1 cellular context compared by ENCODE assay signal in the genomic region with DNA sequence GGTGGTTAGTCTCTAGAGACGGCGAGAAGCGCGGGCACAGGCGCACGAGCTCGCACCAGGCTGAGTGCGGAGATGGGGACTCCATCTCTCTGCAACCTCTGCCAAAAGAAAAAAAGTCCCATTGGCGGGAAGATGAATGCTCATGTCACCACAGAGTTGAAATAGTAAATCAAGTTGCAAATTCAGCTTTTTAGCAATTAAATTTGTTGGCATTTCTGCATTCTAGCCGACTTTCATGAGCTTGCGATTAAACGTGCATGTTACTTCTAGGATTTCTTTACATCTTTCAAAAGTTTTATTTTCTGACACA.
TF ChIP-seq lines count a peak whose summit lies in the region.

No MANE protein-coding gene starts in this region.

TF ChIP-seq in GM12878, 131 proteins besides CTCF, POLR2A, EP300 and RAD21:
- no peak for TF ChIP-seq NKRF (conservative IDR thresholded peaks at IDR 0.05)
- TF ChIP-seq, protein P1, sequence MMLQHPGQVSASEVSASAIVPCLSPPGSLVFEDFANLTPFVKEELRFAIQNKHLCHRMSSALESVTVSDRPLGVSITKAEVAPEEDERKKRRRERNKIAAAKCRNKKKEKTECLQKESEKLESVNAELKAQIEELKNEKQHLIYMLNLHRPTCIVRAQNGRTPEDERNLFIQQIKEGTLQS (IDR thresholded peaks at IDR 0.05; ENCODE audit: borderline replicate concordance, extremely low read depth, low read depth, low read length), result no peak
- no peak for TF ChIP-seq ATF7 (IDR thresholded peaks at IDR 0.05; ENCODE audit: low read depth)
- no peak for TF ChIP-seq CHD1 (IDR thresholded peaks at IDR 0.05; ENCODE audit: low read depth, low read length)
- no peak for TF ChIP-seq CBFB (IDR thresholded peaks at IDR 0.05; ENCODE audit: low read depth)
- TF ChIP-seq BCL3 (IDR thresholded peaks at IDR 0.05; ENCODE audit: borderline replicate concordance, insufficient read depth, low read depth, low read length, poor library complexity, severe bottlenecking), result peak; percentile 4
- no peak for TF ChIP-seq ZSCAN29 (IDR thresholded peaks at IDR 0.05)
- TF ChIP-seq IKZF1 (conservative IDR thresholded peaks at IDR 0.05), result no peak
- no peak for TF ChIP-seq ATF2 (IDR thresholded peaks at IDR 0.05; ENCODE audit: low read length)
- no peak for TF ChIP-seq EED (IDR thresholded peaks at IDR 0.05; ENCODE audit: low read depth)
- no peak for TF ChIP-seq GABPA (IDR thresholded peaks at IDR 0.05; ENCODE audit: low read depth)
- TF ChIP-seq, protein P2, sequence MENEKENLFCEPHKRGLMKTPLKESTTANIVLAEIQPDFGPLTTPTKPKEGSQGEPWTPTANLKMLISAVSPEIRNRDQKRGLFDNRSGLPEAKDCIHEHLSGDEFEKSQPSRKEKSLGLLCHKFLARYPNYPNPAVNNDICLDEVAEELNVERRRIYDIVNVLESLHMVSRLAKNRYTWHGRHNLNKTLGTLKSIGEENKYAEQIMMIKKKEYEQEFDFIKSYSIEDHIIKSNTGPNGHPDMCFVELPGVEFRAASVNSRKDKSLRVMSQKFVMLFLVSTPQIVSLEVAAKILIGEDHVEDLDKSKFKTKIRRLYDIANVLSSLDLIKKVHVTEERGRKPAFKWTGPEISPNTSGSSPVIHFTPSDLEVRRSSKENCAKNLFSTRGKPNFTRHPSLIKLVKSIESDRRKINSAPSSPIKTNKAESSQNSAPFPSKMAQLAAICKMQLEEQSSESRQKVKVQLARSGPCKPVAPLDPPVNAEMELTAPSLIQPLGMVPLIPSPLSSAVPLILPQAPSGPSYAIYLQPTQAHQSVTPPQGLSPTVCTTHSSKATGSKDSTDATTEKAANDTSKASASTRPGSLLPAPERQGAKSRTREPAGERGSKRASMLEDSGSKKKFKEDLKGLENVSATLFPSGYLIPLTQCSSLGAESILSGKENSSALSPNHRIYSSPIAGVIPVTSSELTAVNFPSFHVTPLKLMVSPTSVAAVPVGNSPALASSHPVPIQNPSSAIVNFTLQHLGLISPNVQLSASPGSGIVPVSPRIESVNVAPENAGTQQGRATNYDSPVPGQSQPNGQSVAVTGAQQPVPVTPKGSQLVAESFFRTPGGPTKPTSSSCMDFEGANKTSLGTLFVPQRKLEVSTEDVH (IDR thresholded peaks at IDR 0.05; ENCODE audit: low read depth, partially characterized antibody), result no peak
- no peak for TF ChIP-seq RB1 (IDR thresholded peaks at IDR 0.05; ENCODE audit: borderline replicate concordance)
- no peak for TF ChIP-seq RCOR1 (conservative IDR thresholded peaks at IDR 0.05; ENCODE audit: low read depth, low read length)
- TF ChIP-seq SMC3 (IDR thresholded peaks at IDR 0.05; ENCODE audit: borderline replicate concordance, low read length), result no peak
- no peak for TF ChIP-seq ZBTB33 (IDR thresholded peaks at IDR 0.05)
- no peak for TF ChIP-seq ZNF592 (IDR thresholded peaks at IDR 0.05)
- TF ChIP-seq NRF1 (conservative IDR thresholded peaks at IDR 0.05; ENCODE audit: low read depth, low read length), result no peak
- TF ChIP-seq MXI1 (IDR thresholded peaks at IDR 0.05; ENCODE audit: low read depth, low read length), result no peak
- TF ChIP-seq BRCA1 (IDR thresholded peaks at IDR 0.05; ENCODE audit: low read depth, low read length), result no peak
- 0 out of 2 replicates have a peak, but pooled peaks have one; percentile 4 for TF ChIP-seq POLR2AphosphoS5 (IDR thresholded peaks at IDR 0.05; ENCODE audit: low read length)
- TF ChIP-seq, protein P3, sequence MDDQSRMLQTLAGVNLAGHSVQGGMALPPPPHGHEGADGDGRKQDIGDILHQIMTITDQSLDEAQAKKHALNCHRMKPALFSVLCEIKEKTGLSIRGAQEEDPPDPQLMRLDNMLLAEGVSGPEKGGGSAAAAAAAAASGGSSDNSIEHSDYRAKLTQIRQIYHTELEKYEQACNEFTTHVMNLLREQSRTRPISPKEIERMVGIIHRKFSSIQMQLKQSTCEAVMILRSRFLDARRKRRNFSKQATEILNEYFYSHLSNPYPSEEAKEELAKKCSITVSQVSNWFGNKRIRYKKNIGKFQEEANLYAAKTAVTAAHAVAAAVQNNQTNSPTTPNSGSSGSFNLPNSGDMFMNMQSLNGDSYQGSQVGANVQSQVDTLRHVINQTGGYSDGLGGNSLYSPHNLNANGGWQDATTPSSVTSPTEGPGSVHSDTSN (IDR thresholded peaks at IDR 0.05; ENCODE audit: insufficient replicate concordance, low read depth, low read length), result no peak
- TF ChIP-seq PML (IDR thresholded peaks at IDR 0.05; ENCODE audit: low read length), result 0 out of 2 replicates have a peak, but pooled peaks have one; percentile 1
- TF ChIP-seq TCF12 (IDR thresholded peaks at IDR 0.05; ENCODE audit: low read depth, low read length), result no peak
